1 cellular context compared by ENCODE assay signal in the genomic region with DNA sequence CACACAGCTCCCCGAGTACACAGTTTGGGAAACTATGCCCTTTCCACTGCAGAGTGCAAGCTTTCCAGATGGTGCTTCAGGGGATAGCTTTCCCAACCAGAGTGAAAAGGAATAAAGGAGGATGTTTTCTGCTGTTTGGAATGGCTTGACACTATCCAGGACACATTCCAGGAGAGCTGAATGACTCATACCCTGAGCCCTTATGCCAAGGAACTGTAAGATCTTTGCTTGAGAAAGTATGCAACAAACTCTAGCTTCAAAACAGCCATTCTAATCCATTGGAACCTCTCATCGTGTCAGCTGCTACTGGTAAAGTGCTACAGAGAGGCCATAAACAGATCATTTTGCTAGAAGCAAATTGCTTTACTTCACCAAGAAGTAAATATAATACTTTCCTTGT.
TF ChIP-seq lines count a peak whose summit lies in the region.

No MANE protein-coding gene starts in this region.

TF ChIP-seq in GM23338, 12 proteins besides CTCF, POLR2A, EP300 and RAD21 (continued from another document):
- TF ChIP-seq, protein P1, sequence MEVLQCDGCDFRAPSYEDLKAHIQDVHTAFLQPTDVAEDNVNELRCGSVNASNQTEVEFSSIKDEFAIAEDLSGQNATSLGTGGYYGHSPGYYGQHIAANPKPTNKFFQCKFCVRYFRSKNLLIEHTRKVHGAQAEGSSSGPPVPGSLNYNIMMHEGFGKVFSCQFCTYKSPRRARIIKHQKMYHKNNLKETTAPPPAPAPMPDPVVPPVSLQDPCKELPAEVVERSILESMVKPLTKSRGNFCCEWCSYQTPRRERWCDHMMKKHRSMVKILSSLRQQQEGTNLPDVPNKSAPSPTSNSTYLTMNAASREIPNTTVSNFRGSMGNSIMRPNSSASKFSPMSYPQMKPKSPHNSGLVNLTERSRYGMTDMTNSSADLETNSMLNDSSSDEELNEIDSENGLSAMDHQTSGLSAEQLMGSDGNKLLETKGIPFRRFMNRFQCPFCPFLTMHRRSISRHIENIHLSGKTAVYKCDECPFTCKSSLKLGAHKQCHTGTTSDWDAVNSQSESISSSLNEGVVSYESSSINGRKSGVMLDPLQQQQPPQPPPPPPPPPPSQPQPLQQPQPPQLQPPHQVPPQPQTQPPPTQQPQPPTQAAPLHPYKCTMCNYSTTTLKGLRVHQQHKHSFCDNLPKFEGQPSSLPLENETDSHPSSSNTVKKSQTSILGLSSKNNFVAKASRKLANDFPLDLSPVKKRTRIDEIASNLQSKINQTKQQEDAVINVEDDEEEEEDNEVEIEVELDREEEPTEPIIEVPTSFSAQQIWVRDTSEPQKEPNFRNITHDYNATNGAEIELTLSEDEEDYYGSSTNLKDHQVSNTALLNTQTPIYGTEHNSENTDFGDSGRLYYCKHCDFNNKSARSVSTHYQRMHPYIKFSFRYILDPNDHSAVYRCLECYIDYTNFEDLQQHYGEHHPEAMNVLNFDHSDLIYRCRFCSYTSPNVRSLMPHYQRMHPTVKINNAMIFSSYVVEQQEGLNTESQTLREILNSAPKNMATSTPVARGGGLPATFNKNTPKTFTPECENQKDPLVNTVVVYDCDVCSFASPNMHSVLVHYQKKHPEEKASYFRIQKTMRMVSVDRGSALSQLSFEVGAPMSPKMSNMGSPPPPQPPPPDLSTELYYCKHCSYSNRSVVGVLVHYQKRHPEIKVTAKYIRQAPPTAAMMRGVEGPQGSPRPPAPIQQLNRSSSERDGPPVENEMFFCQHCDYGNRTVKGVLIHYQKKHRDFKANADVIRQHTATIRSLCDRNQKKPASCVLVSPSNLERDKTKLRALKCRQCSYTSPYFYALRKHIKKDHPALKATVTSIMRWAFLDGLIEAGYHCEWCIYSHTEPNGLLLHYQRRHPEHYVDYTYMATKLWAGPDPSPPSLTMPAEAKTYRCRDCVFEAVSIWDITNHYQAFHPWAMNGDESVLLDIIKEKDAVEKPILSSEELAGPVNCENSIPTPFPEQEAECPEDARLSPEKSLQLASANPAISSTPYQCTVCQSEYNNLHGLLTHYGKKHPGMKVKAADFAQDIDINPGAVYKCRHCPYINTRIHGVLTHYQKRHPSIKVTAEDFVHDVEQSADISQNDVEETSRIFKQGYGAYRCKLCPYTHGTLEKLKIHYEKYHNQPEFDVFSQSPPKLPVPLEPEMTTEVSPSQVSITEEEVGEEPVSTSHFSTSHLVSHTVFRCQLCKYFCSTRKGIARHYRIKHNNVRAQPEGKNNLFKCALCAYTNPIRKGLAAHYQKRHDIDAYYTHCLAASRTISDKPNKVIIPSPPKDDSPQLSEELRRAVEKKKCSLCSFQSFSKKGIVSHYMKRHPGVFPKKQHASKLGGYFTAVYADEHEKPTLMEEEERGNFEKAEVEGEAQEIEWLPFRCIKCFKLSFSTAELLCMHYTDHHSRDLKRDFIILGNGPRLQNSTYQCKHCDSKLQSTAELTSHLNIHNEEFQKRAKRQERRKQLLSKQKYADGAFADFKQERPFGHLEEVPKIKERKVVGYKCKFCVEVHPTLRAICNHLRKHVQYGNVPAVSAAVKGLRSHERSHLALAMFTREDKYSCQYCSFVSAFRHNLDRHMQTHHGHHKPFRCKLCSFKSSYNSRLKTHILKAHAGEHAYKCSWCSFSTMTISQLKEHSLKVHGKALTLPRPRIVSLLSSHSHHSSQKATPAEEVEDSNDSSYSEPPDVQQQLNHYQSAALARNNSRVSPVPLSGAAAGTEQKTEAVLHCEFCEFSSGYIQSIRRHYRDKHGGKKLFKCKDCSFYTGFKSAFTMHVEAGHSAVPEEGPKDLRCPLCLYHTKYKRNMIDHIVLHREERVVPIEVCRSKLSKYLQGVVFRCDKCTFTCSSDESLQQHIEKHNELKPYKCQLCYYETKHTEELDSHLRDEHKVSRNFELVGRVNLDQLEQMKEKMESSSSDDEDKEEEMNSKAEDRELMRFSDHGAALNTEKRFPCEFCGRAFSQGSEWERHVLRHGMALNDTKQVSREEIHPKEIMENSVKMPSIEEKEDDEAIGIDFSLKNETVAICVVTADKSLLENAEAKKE (CRISPR knock-in tag; IDR thresholded peaks at IDR 0.05) = no peak
- TF ChIP-seq NANOG (IDR thresholded peaks at IDR 0.05; ENCODE audit: borderline replicate concordance) (no peak), ZNF114 (CRISPR knock-in tag; IDR thresholded peaks at IDR 0.05) (no peak), EZH2phosphoT487 (IDR thresholded peaks at IDR 0.05; ENCODE audit: unreplicated experiment) (no peak), JUNB (IDR thresholded peaks at IDR 0.05; ENCODE audit: unreplicated experiment) (no peak), STAT1 (IDR thresholded peaks at IDR 0.05; ENCODE audit: unreplicated experiment) (no peak), POLR2AphosphoS5 (IDR thresholded peaks at IDR 0.05; ENCODE audit: low read depth) (no peak), CREB1 (CRISPR knock-in tag; IDR thresholded peaks at IDR 0.05; ENCODE audit: low read depth) (no peak), ZNF331 (CRISPR knock-in tag; IDR thresholded peaks at IDR 0.05; ENCODE audit: low read depth) (no peak), EZH2 (IDR thresholded peaks at IDR 0.05; ENCODE audit: low read depth, unreplicated experiment) (no peak)
- TF ChIP-seq, protein P2, sequence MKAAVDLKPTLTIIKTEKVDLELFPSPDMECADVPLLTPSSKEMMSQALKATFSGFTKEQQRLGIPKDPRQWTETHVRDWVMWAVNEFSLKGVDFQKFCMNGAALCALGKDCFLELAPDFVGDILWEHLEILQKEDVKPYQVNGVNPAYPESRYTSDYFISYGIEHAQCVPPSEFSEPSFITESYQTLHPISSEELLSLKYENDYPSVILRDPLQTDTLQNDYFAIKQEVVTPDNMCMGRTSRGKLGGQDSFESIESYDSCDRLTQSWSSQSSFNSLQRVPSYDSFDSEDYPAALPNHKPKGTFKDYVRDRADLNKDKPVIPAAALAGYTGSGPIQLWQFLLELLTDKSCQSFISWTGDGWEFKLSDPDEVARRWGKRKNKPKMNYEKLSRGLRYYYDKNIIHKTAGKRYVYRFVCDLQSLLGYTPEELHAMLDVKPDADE (IDR thresholded peaks at IDR 0.05) = no peak
